ENCODE assay signal across 23 cellular contexts in genomic region chr3:66617351-66617750, GRCh38.
"Had no signal": no experiment of that assay in that cellular context is flagged by ENCODE, and none has a peak within 500 bp of the region (broad histone marks: within the 10 kb centered on the region; RNA-seq: fewer than 3 reads in every experiment).

No MANE protein-coding gene starts in this region.

- H3K4me1 Mint-ChIP-seq: immature natural killer cell, memory B cell had no signal

- H3K27ac Mint-ChIP-seq: activated CD4-positive, alpha-beta T cell treated with anti-CD3 and anti-CD28 coated beads for 36 hours; activated naive CD4-positive, alpha-beta T cell treated with anti-CD3 and anti-CD28 coated beads, Interleukin-2, amount 50 U/mL, for 72 hours; activated T-cell treated with anti-CD3 and anti-CD28 coated beads, Interleukin-2, amount 50 U/mL, for 72 hours; immature natural killer cell; memory B cell; natural killer cell treated with Interleukin-12 subunit alpha and Interleukin-12 subunit beta and Interleukin-15 and Interleukin-18, amount 100 ng/mL, for 72 hours; progenitor cell of endocrine pancreas had no signal

- H3K27me3 ChIP-seq: body of pancreas, cardiac muscle cell, heart left ventricle, neutrophil, thyroid gland had no signal

- H3K4me1 ChIP-seq: body of pancreas, thyroid gland had no signal

- H3K27me3 Mint-ChIP-seq: activated CD4-positive, alpha-beta T cell treated with anti-CD3 and anti-CD28 coated beads for 36 hours; memory B cell had no signal

- H3K27ac ChIP-seq: body of pancreas, cardiac muscle cell, neutrophil, thyroid gland had no signal

- H3K36me3 Mint-ChIP-seq: activated naive CD4-positive, alpha-beta T cell treated with anti-CD3 and anti-CD28 coated beads, Interleukin-2, amount 50 U/mL, for 72 hours; immature natural killer cell; memory B cell; natural killer cell treated with Interleukin-12 subunit alpha and Interleukin-12 subunit beta and Interleukin-15 and Interleukin-18, amount 100 ng/mL, for 72 hours had no signal

- H3K36me3 ChIP-seq: cardiac muscle cell, heart left ventricle, neutrophil, thyroid gland had no signal

- H3K4me3 ChIP-seq: body of pancreas, cardiac muscle cell, heart left ventricle, thyroid gland had no signal

- H3K9me3 ChIP-seq: body of pancreas, heart left ventricle, neutrophil, thyroid gland had no signal

- DNase-seq: activated CD4-positive, alpha-beta T cell treated with anti-CD3 and anti-CD28 coated beads for 36 hours; activated CD4-positive, alpha-beta T cell treated with anti-CD3 and anti-CD28 coated beads, Interleukin-2, amount 50 U/mL, for 4 hours; activated CD4-positive, CD25-positive, alpha-beta regulatory T cell; activated naive CD4-positive, alpha-beta T cell; activated T-cell treated with anti-CD3 and anti-CD28 coated beads for 4 hours; activated T-cell treated with anti-CD3 and anti-CD28 coated beads, Interleukin-2, amount 50 U/mL, for 72 hours; body of pancreas; cerebellar nuclear complex; cortex of kidney; heart left ventricle; hypothalamus; immature natural killer cell; kidney; stimulated activated CD4-positive, alpha-beta T cell treated with anti-CD3 and anti-CD28 coated beads, Interleukin-2, amount 100 ng/mL, for 48 hours; stimulated activated naive CD8-positive, alpha-beta T cell treated with anti-CD3 and anti-CD28 coated beads, Interleukin-15, Interleukin-2, amounts not matched to agents 100 U/mL and 50 U/mL, for 24 hours; thyroid gland had no signal

- H3K9me3 Mint-ChIP-seq: activated T-cell treated with anti-CD3 and anti-CD28 coated beads, Interleukin-2, amount 50 U/mL, for 72 hours; memory B cell; natural killer cell treated with Interleukin-12 subunit alpha and Interleukin-12 subunit beta and Interleukin-15 and Interleukin-18, amount 100 ng/mL, for 72 hours had no signal

- H3K4me3 Mint-ChIP-seq: activated CD4-positive, alpha-beta T cell treated with anti-CD3 and anti-CD28 coated beads for 36 hours; activated T-cell treated with anti-CD3 and anti-CD28 coated beads, Interleukin-2, amount 50 U/mL, for 72 hours; immature natural killer cell; memory B cell; natural killer cell treated with Interleukin-12 subunit alpha and Interleukin-12 subunit beta and Interleukin-15 and Interleukin-18, amount 100 ng/mL, for 72 hours had no signal

- ATAC-seq: activated CD4-positive, alpha-beta T cell treated with anti-CD3 and anti-CD28 coated beads for 36 hours; activated naive CD4-positive, alpha-beta T cell treated with anti-CD3 and anti-CD28 coated beads, Interleukin-2, amount 50 U/mL, for 72 hours; activated T-cell treated with anti-CD3 and anti-CD28 coated beads, Interleukin-2, amount 50 U/mL, for 72 hours; body of pancreas; heart left ventricle; natural killer cell treated with Interleukin-12 subunit alpha and Interleukin-12 subunit beta and Interleukin-15 and Interleukin-18, amount 100 ng/mL, for 72 hours; SK-N-SH treated with all-trans-retinoic acid at 6 μM for 48 hours; stimulated activated naive CD8-positive, alpha-beta T cell treated with anti-CD3 and anti-CD28 coated beads, Interleukin-15, Interleukin-2, amounts not matched to agents 100 U/mL and 50 U/mL, for 24 hours had no signal
